20 cellular contexts compared by ENCODE assay signal in the genomic region with DNA sequence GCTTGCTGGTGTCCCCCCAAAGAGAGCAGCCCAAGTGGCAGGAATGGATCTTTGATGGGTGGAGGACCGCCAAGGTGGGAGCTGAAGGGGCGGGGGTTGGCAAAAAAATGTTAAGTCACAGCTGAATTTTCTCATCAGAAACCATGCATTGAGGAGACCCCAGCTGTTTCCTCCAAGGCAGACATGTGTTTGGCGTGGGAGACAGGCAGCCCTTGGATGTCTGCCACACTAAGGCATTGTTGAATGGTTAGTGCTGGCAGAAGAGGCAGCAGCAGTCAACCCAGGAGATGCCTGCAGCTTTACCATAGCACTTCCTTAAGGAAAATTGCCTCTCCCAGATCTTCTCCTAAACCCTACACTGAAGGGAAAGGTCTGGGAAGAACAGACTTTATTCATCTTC.
"Had no signal": no experiment of that assay in that cellular context is flagged by ENCODE, and none has a peak within 500 bp of the region (broad histone marks: within the 10 kb centered on the region; RNA-seq: fewer than 3 reads in every experiment).

No MANE protein-coding gene starts in this region.

- DNase-seq: cortex of kidney; effector memory CD4-positive, alpha-beta T cell; foreskin fibroblast; kidney; left cardiac atrium; left ventricle myocardium inferior; lower lobe of right lung; mesendoderm; naive thymus-derived CD4-positive, alpha-beta T cell; psoas muscle; stimulated activated CD4-positive, alpha-beta T cell treated with anti-CD3 and anti-CD28 coated beads, Interleukin-2, amount 100 ng/mL, for 48 hours; stimulated activated naive CD4-positive, alpha-beta T cell treated with Interleukin-2 at 50 U/mL for 16 hours; trophoblast cell had no signal

- H3K27me3 ChIP-seq: esophagus muscularis mucosa, gastroesophageal sphincter, hepatocyte, neutrophil, right atrium auricular region had no signal

- H3K9me3 ChIP-seq: esophagus muscularis mucosa, gastroesophageal sphincter, left ventricle myocardium inferior, lower lobe of right lung, neutrophil, psoas muscle, right atrium auricular region had no signal

- H3K4me3 ChIP-seq: esophagus muscularis mucosa, gastroesophageal sphincter, hepatocyte, left ventricle myocardium inferior, lower lobe of right lung, psoas muscle, right atrium auricular region, smooth muscle cell had no signal

- ATAC-seq: gastroesophageal sphincter; left cardiac atrium; lower lobe of right lung; naive thymus-derived CD4-positive, alpha-beta T cell; psoas muscle had no signal

- H3K27ac ChIP-seq: epithelial cell of prostate, esophagus muscularis mucosa, gastroesophageal sphincter, hepatocyte, left ventricle myocardium inferior, lower lobe of right lung, neutrophil, psoas muscle, right atrium auricular region had no signal

- H3K36me3 ChIP-seq: esophagus muscularis mucosa, gastroesophageal sphincter, left ventricle myocardium inferior, lower lobe of right lung, neutrophil, right atrium auricular region had no signal
